ENCODE assay signal across 29 cellular contexts in genomic region chr5:143933434-143933833, GRCh38.
A peak's percentile ranks its signal among the peaks of the same experiment; 100 is the strongest.
DNase-seq lines count a peak whose midpoint lies in the region; ATAC-seq, FAIRE-seq and TF ChIP-seq lines count a peak whose summit lies in the region.
"Had no signal": no experiment of that assay in that cellular context is flagged by ENCODE, and none has a peak within 500 bp of the region (broad histone marks: within the 10 kb centered on the region; RNA-seq: fewer than 3 reads in every experiment).

No MANE protein-coding gene starts in this region.

- H3K27ac Mint-ChIP-seq in Caco-2 (ENCODE audit: unreplicated experiment): peak overlapping the region; percentile 63
- H3K27ac Mint-ChIP-seq: activated T-helper 17 cell treated with anti-CD3 and anti-CD28 coated beads, Interleukin-2, amount 50 U/mL, for 72 hours; brain; CD4-positive, CD25-positive, alpha-beta regulatory T cell; IgD-negative memory B cell; memory B cell; stimulated activated naive CD8-positive, alpha-beta T cell treated with anti-CD3 and anti-CD28 coated beads, Interleukin-15, Interleukin-2, amounts not matched to agents 100 ng/mL and 50 ng/mL, for 24 hours had no signal

- 71 to 79% (median 74%) methylated on average over 3 of the region's 3 CpGs for WGBS in heart left ventricle, 4 donors

- H3K9me3 ChIP-seq in Caco-2 (no peaks in the 10 kb centered on the region), left lung (peaks cover 0 to 19% of the 10 kb centered on the region in 2 donors), heart left ventricle (peaks cover 0 to 33% (median 8%) of the 10 kb centered on the region in 12 donors)
- H3K9me3 ChIP-seq: ovary, thoracic aorta, vagina had no signal

- no peak for TF ChIP-seq POLR2A in heart left ventricle (IDR thresholded peaks at IDR 0.05)

- no TSS peak for BruUV-seq in Caco-2 (replicated peaks; lab: Mats Ljungman, UMichigan)

- H3K9me3 Mint-ChIP-seq in Caco-2 (ENCODE audit: unreplicated experiment): peaks cover 9% of the 10 kb centered on the region

- FAIRE-seq in bronchial epithelial cell (lab: Jason Lieb, UNC): no peak
- FAIRE-seq: A204.1, endometrium, small intestine had no signal

- intact Hi-C loops in Caco-2 (cut with micrococcal nuclease; ENCODE audit: unreplicated experiment) (no loop called here), left lung (cut with DNase I) (no loop called here), heart left ventricle (cut with DNase I) (no loop called here)

- ATAC-seq in left lung (peak; percentile 46), heart left ventricle (no peak), GM21825 (IDR thresholded peaks at IDR 0.05; ENCODE audit: unreplicated experiment) (no peak)
- ATAC-seq: activated T-helper 17 cell treated with anti-CD3 and anti-CD28 coated beads, Interleukin-2, amount 50 U/mL, for 72 hours; left colon; Panc1 had no signal

- CTCF ChIA-PET in Caco-2 (lab: Charles Lee): no interaction called here

- H3K4me3 Mint-ChIP-seq in Caco-2 (ENCODE audit: unreplicated experiment): no peak overlapping the region
- H3K4me3 Mint-ChIP-seq: activated T-helper 17 cell treated with anti-CD3 and anti-CD28 coated beads, Interleukin-2, amount 50 U/mL, for 72 hours; brain; CD4-positive, CD25-positive, alpha-beta regulatory T cell; memory B cell; stimulated activated naive CD8-positive, alpha-beta T cell treated with anti-CD3 and anti-CD28 coated beads, Interleukin-15, Interleukin-2, amounts not matched to agents 100 ng/mL and 50 ng/mL, for 24 hours had no signal

- no peak for TF ChIP-seq CTCF in Caco-2 (IDR thresholded peaks at IDR 0.05; ENCODE audit: insufficient read depth in 1 of 2, low read depth in 1 of 2, low read length in 1 of 2, severe bottlenecking in 1 of 2, unreplicated experiment in 1 of 2)
- TF ChIP-seq CTCF in bronchial epithelial cell (IDR thresholded peaks at IDR 0.05; ENCODE audit: insufficient read depth, low read length, severe bottlenecking): no peak
- TF ChIP-seq CTCF in left lung (IDR thresholded peaks at IDR 0.05): no peak
- TF ChIP-seq CTCF in heart left ventricle (IDR thresholded peaks at IDR 0.05): no peak

- H3K27me3 Mint-ChIP-seq in Caco-2 (ENCODE audit: insufficient read depth, unreplicated experiment): peaks cover 16% of the 10 kb centered on the region
- H3K27me3 Mint-ChIP-seq: IgD-negative memory B cell had no signal

- H3K4me1 Mint-ChIP-seq in Caco-2 (ENCODE audit: low read depth, unreplicated experiment): peaks cover 7% of the 10 kb centered on the region
- H3K4me1 Mint-ChIP-seq: activated T-helper 17 cell treated with anti-CD3 and anti-CD28 coated beads, Interleukin-2, amount 50 U/mL, for 72 hours; CD4-positive, CD25-positive, alpha-beta regulatory T cell; IgD-negative memory B cell; memory B cell had no signal

- peak in 1 of 2 experiments; percentile 18 for DNase-seq in Caco-2
- peak; percentile 20 for DNase-seq in LoVo (ENCODE audit: low spot score)
- peak; percentile 87 for DNase-seq in bronchial epithelial cell (ENCODE audit: low read depth)
- no peak for DNase-seq in left lung
- DNase-seq in NCI-H2171 treated with DMSO at 0.1 percent for 48 hours (lab: John Stamatoyannopoulos, UW): no peak
- no peak for DNase-seq in heart left ventricle
- DNase-seq in SK-N-DZ (ENCODE audit: low spot score): no peak
- DNase-seq: activated naive CD4-positive, alpha-beta T cell treated with anti-CD3 and anti-CD28 coated beads, Interleukin-2, amount 50 U/mL, for 16 hours; CD4-positive, CD25-positive, alpha-beta regulatory T cell; dorsolateral prefrontal cortex; hypothalamus; left colon; NCI-H1092 treated with DMSO at 0.1 percent for 48 hours; NCI-H1930; NCI-H69; ovary; SHP77 treated with DMSO at 0.1 percent for 48 hours; small intestine had no signal

- POLR2A ChIA-PET in Caco-2 (lab: Charles Lee): no interaction called here

- H3K27ac ChIP-seq in left lung (no peak overlapping the region), heart left ventricle (no peak overlapping the region)
- H3K27ac ChIP-seq: dorsolateral prefrontal cortex, ovary, thoracic aorta, vagina had no signal

- no peak overlapping the region for H3K4me3 ChIP-seq in Caco-2 (ENCODE audit: low read depth, low read length)
- H3K4me3 ChIP-seq in bronchial epithelial cell (ENCODE audit: low read depth, low read length): no peak overlapping the region
- no peak overlapping the region for H3K4me3 ChIP-seq in left lung
- H3K4me3 ChIP-seq in heart left ventricle: no peak overlapping the region
- H3K4me3 ChIP-seq: dorsolateral prefrontal cortex, ovary, thoracic aorta, vagina had no signal

- no peaks in the 10 kb centered on the region; the same call in 1 of the 2 replicates for H3K27me3 ChIP-seq in Caco-2 (replicated peaks; ENCODE audit: control insufficient read depth, insufficient read depth, low read length)
- no peaks in the 10 kb centered on the region for H3K27me3 ChIP-seq in bronchial epithelial cell (ENCODE audit: control insufficient read depth, insufficient read depth, low read length)
- H3K27me3 ChIP-seq in left lung: no peaks in the 10 kb centered on the region
- H3K27me3 ChIP-seq in heart left ventricle: no peaks in the 10 kb centered on the region
- H3K27me3 ChIP-seq: dorsolateral prefrontal cortex, ovary, vagina had no signal

- H3K36me3 ChIP-seq in Caco-2 (ENCODE audit: control insufficient read depth, insufficient read depth, low read length) (no peaks in the 10 kb centered on the region), bronchial epithelial cell (ENCODE audit: control insufficient read depth, insufficient read depth, low read length) (no peaks in the 10 kb centered on the region), left lung (no peaks in the 10 kb centered on the region), heart left ventricle (no peaks in the 10 kb centered on the region)
- H3K36me3 ChIP-seq: ovary, thoracic aorta, vagina had no signal

- no peaks in the 10 kb centered on the region for H3K4me1 ChIP-seq in Caco-2
- H3K4me1 ChIP-seq in left lung: no peaks in the 10 kb centered on the region
- peaks cover 0 to 4% (median 0%) of the 10 kb centered on the region in 12 donors for H3K4me1 ChIP-seq in heart left ventricle
- H3K4me1 ChIP-seq: vagina had no signal

- no peaks in the 10 kb centered on the region for H3K36me3 Mint-ChIP-seq in Caco-2 (ENCODE audit: insufficient read depth, unreplicated experiment)
- H3K36me3 Mint-ChIP-seq: brain; CD4-positive, CD25-positive, alpha-beta regulatory T cell; IgD-negative memory B cell; memory B cell had no signal

Comparison
In these comparisons a context has a peak if more than half of its experiments do, and no peak if none do; other contexts are left out.
1. DNase-seq: peak in LoVo (single experiment) and bronchial epithelial cell (single experiment); none in left lung (0 of 2), NCI-H2171 treated with DMSO at 0.1 percent for 48 hours (single experiment), heart left ventricle (0 of 5) and SK-N-DZ (single experiment).